8 cellular contexts compared by ENCODE assay signal in genomic region chr6:85641522-85641915, GRCh38. TPM values are rescaled to one million over a fixed set of nuclear protein-coding genes. Genes with fewer than 3 reads are reported as not detected.
A peak's percentile ranks its signal among the peaks of the same experiment; 100 is the strongest.
DNase-seq lines count a peak whose midpoint lies in the region; ATAC-seq and TF ChIP-seq lines count a peak whose summit lies in the region.

No MANE protein-coding gene starts in this region.

- H3K4me3 ChIP-seq in fibroblast of the aortic adventitia (ENCODE audit: low read depth, low read length) = peak overlapping the region; percentile 98

- peaks cover 2% of the 10 kb centered on the region for H3K9me3 Mint-ChIP-seq in activated CD4-positive, alpha-beta T cell treated with anti-CD3 and anti-CD28 coated beads, Interleukin-2, amount 10 ng/mL, durations not matched to agents 7 days and 5 days
- no peaks in the 10 kb centered on the region for H3K9me3 Mint-ChIP-seq in T-cell
- H3K9me3 Mint-ChIP-seq in progenitor cell of endocrine pancreas (ENCODE audit: low read depth) = peaks cover 5% of the 10 kb centered on the region

- peak overlapping the region; percentile 99 for H3K27ac Mint-ChIP-seq in activated CD4-positive, alpha-beta T cell treated with anti-CD3 and anti-CD28 coated beads, Interleukin-2, amount 10 ng/mL, durations not matched to agents 7 days and 5 days
- H3K27ac Mint-ChIP-seq in T-cell (peak overlapping the region; percentile 79 to 92), progenitor cell of endocrine pancreas (peak overlapping the region; percentile 100)

- POLR2A ChIA-PET in activated CD4-positive, alpha-beta T cell treated with anti-CD3 and anti-CD28 coated beads, Interleukin-2, amount 10 ng/mL, durations not matched to agents 7 days and 5 days (lab: Charles Lee) = interaction anchor here (6.9 kb wide), 1 partner anchor 35 kb away, joined by 109 read pairs; no protein-coding TSS in a partner anchor
- POLR2A ChIA-PET in T-cell (lab: Charles Lee) = interaction anchor here (1.4 to 10.0 kb wide), 5 partner anchors 25 to 36 kb away, joined by 6 to 441 read pairs (median 29); no protein-coding TSS in a partner anchor

- CTCF ChIA-PET in activated CD4-positive, alpha-beta T cell treated with anti-CD3 and anti-CD28 coated beads, Interleukin-2, amount 10 ng/mL, durations not matched to agents 7 days and 5 days (lab: Charles Lee) = interaction anchor here (1.5 to 1.6 kb wide), 3 partner anchors 10 to 50 kb away, joined by 3 to 7 read pairs (median 4); no protein-coding TSS in a partner anchor
- CTCF ChIA-PET in T-cell (lab: Charles Lee) = interaction anchor here in 1 of 2 donors (1.4 to 1.5 kb wide), 2 partner anchors 37 to 46 kb away, joined by 3 to 10 read pairs; no protein-coding TSS in a partner anchor

- peaks cover 53% of the 10 kb centered on the region for H3K36me3 Mint-ChIP-seq in activated CD4-positive, alpha-beta T cell treated with anti-CD3 and anti-CD28 coated beads, Interleukin-2, amount 10 ng/mL, durations not matched to agents 7 days and 5 days (ENCODE audit: low read depth)
- H3K36me3 Mint-ChIP-seq in T-cell (peaks cover 41% of the 10 kb centered on the region), progenitor cell of endocrine pancreas (ENCODE audit: insufficient read depth) (peaks cover 34% of the 10 kb centered on the region)

- peak overlapping the region; percentile 87 for H3K4me3 Mint-ChIP-seq in activated CD4-positive, alpha-beta T cell treated with anti-CD3 and anti-CD28 coated beads, Interleukin-2, amount 10 ng/mL, durations not matched to agents 7 days and 5 days
- peak overlapping the region; percentile 87 to 93 (median 91) for H3K4me3 Mint-ChIP-seq in T-cell
- peak overlapping the region; percentile 91 for H3K4me3 Mint-ChIP-seq in progenitor cell of endocrine pancreas (ENCODE audit: low read depth)

- TF ChIP-seq CTCF in fibroblast of the aortic adventitia (IDR thresholded peaks at IDR 0.05; ENCODE audit: insufficient read depth, low read length) (no peak), progenitor cell of endocrine pancreas (IDR thresholded peaks at IDR 0.05; ENCODE audit: unreplicated experiment) (no peak)

- no peak for DNase-seq in activated CD4-positive, alpha-beta T cell treated with anti-CD3 and anti-CD28 coated beads, Interleukin-2, amount 10 ng/mL, durations not matched to agents 7 days and 5 days
- DNase-seq in activated CD4-positive, alpha-beta T cell treated with anti-CD3 and anti-CD28 coated beads for 48 hours = no peak
- peak in 2 of 34 experiments; percentile 3 to 4 for DNase-seq in T-cell
- no peak for DNase-seq in fibroblast of the aortic adventitia (ENCODE audit: low read depth)
- DNase-seq in progenitor cell of endocrine pancreas (ENCODE audit: low spot score, unreplicated experiment) = no peak
- no peak for DNase-seq in NCI-H146 (lab: John Stamatoyannopoulos, UW)

- peaks cover 56% of the 10 kb centered on the region for H3K4me1 Mint-ChIP-seq in activated CD4-positive, alpha-beta T cell treated with anti-CD3 and anti-CD28 coated beads, Interleukin-2, amount 10 ng/mL, durations not matched to agents 7 days and 5 days
- H3K4me1 Mint-ChIP-seq in T-cell (peaks cover 59 to 60% (median 60%) of the 10 kb centered on the region in 3 donors), progenitor cell of endocrine pancreas (ENCODE audit: low read depth) (peaks cover 38% of the 10 kb centered on the region)

- H3K27me3 Mint-ChIP-seq in activated CD4-positive, alpha-beta T cell treated with anti-CD3 and anti-CD28 coated beads, Interleukin-2, amount 10 ng/mL, durations not matched to agents 7 days and 5 days = no peaks in the 10 kb centered on the region
- no peaks in the 10 kb centered on the region for H3K27me3 Mint-ChIP-seq in T-cell
- no peaks in the 10 kb centered on the region for H3K27me3 Mint-ChIP-seq in progenitor cell of endocrine pancreas

- ATAC-seq in T-cell (replicated peaks in 1 of 4) = no peak
- no peak for ATAC-seq in GM18511 (IDR thresholded peaks at IDR 0.05; ENCODE audit: unreplicated experiment)
- ATAC-seq in HG02973 (IDR thresholded peaks at IDR 0.05; ENCODE audit: unreplicated experiment) = no peak

RNA-seq across cellular contexts. Expression of gene SYNCRIP, which starts 1.2 kb away (rescaled TPM):
- 100 to 1,000 TPM; 111 to 118 TPM for total RNA-seq in activated CD4-positive, alpha-beta T cell treated with anti-CD3 and anti-CD28 coated beads, Interleukin-2, amount 10 ng/mL, durations not matched to agents 7 days and 5 days
- total RNA-seq in T-cell = 10 to 100 TPM; 73.5 to 85.1 (median 80.5) TPM
- total RNA-seq in fibroblast of the aortic adventitia (ENCODE audit: low replicate concordance) = 90.5 and 95.1 TPM in 2 replicates
- 127 and 136 TPM in 2 replicates for total RNA-seq in progenitor cell of endocrine pancreas

RNA-seq across cellular contexts. Expression of gene SNX14, which starts 47.9 kb away (rescaled TPM):
- 10 to 100 TPM; 29.1 to 49.0 TPM for total RNA-seq in activated CD4-positive, alpha-beta T cell treated with anti-CD3 and anti-CD28 coated beads, Interleukin-2, amount 10 ng/mL, durations not matched to agents 7 days and 5 days
- 10 to 100 TPM; 46.3 to 63.3 (median 53.7) TPM for total RNA-seq in T-cell
- total RNA-seq in fibroblast of the aortic adventitia (ENCODE audit: low replicate concordance) = 99.1 and 188 TPM in 2 replicates
- total RNA-seq in progenitor cell of endocrine pancreas = 88.3 and 97.0 TPM in 2 replicates
